Comparison of ENCODE assay signal across 1 cellular context in genomic region chr4:47213971-47214370, GRCh38.
TF ChIP-seq lines count a peak whose summit lies in the region.

No MANE protein-coding gene starts in this region.

TF ChIP-seq in SK-N-SH treated with all-trans-retinoic acid at 6 μM for 48 hours, 23 proteins besides CTCF, POLR2A, EP300 and RAD21 (continued from another document):
- TF ChIP-seq ARNTL (CRISPR knock-in tag; IDR thresholded peaks at IDR 0.05; ENCODE audit: borderline replicate concordance, low read depth) (no peak), ISL1 (CRISPR knock-in tag; IDR thresholded peaks at IDR 0.05) (peak; percentile 94), ZNF565 (CRISPR knock-in tag; conservative IDR thresholded peaks at IDR 0.05; ENCODE audit: low read depth) (no peak), TCF4 (CRISPR knock-in tag; IDR thresholded peaks at IDR 0.05; ENCODE audit: borderline replicate concordance) (peak; percentile 35; the same call in 1 of the 2 replicates)
